In genomic region chr19:44905437-44906160, GRCh38 we compare ENCODE assay signal across 8 cellular contexts. TPM values are rescaled to one million over a fixed set of nuclear protein-coding genes. Genes with fewer than 3 reads are reported as not detected.
A peak's percentile ranks its signal among the peaks of the same experiment; 100 is the strongest.
DNase-seq lines count a peak whose midpoint lies in the region; ATAC-seq lines count a peak whose summit lies in the region.

APOE (plus strand) TSS chr19:44905796; CDS start chr19:44906625, 829 bp downstream.

- peak; percentile 21 for ATAC-seq in stimulated activated naive CD8-positive, alpha-beta T cell treated with anti-CD3 and anti-CD28 coated beads, Interleukin-15, amount 100 ng/mL, for 72 hours
- ATAC-seq in stimulated activated naive CD8-positive, alpha-beta T cell treated with anti-CD3 and anti-CD28 coated beads, Interleukin-15, Interleukin-2, amounts not matched to agents 100 U/mL and 50 U/mL, for 24 hours = no peak
- no peak for ATAC-seq in aorta (ENCODE audit: low FRiP score)

- H3K9me3 Mint-ChIP-seq in stimulated activated naive CD8-positive, alpha-beta T cell treated with anti-CD3 and anti-CD28 coated beads, Interleukin-15, amount 100 ng/mL, for 72 hours = no peaks in the 10 kb centered on the region

- WGBS in aorta, 2 donors = 1 to 2% methylated on average over 20 of the region's 20 CpGs

- H3K4me3 Mint-ChIP-seq in stimulated activated naive CD8-positive, alpha-beta T cell treated with anti-CD3 and anti-CD28 coated beads, Interleukin-15, amount 100 ng/mL, for 72 hours = peak within 1 kb of the TSS; percentile 52 to 78

- H3K27ac ChIP-seq in aorta (ENCODE audit: low read depth in 1 of 2, low read length in 2 of 2) = no peak within 1 kb of the TSS

- H3K9me3 ChIP-seq in aorta (ENCODE audit: control insufficient read depth, low read length) = no peaks in the 10 kb centered on the region

- H3K27me3 ChIP-seq in aorta (ENCODE audit: control insufficient read depth in 1 of 2, insufficient read depth in 2 of 2, low read length in 1 of 2) = no peaks in the 10 kb centered on the region

- no peak for DNase-seq in stimulated activated naive CD8-positive, alpha-beta T cell treated with anti-CD3 and anti-CD28 coated beads, Interleukin-15, amount 100 ng/mL, for 72 hours
- DNase-seq in stimulated activated naive CD8-positive, alpha-beta T cell treated with anti-CD3 and anti-CD28 coated beads, Interleukin-15, Interleukin-2, amounts not matched to agents 100 U/mL and 50 U/mL, for 24 hours = no peak
- peak; percentile 87 for DNase-seq in epidermal melanocyte (ENCODE audit: insufficient read length, low spot score)
- DNase-seq in midbrain (lab: John Stamatoyannopoulos, UW) = peak; percentile 65
- DNase-seq in aorta = no peak
- DNase-seq in activated CD4-positive, alpha-beta T cell treated with anti-CD3 and anti-CD28 coated beads, Interleukin-2, amount 50 U/mL, for 1 hour = no peak
- no peak for DNase-seq in T1000 (lab: John Stamatoyannopoulos, UW)
- DNase-seq in activated naive CD4-positive, alpha-beta T cell treated with Interleukin-2 at 50 U/mL for 16 hours = no peak

- no peak within 1 kb of the TSS for H3K4me3 ChIP-seq in aorta (ENCODE audit: low read length in 2 of 2)

- H3K27ac Mint-ChIP-seq in stimulated activated naive CD8-positive, alpha-beta T cell treated with anti-CD3 and anti-CD28 coated beads, Interleukin-15, amount 100 ng/mL, for 72 hours = no peak within 1 kb of the TSS

- intact Hi-C loops in aorta (cut with DNase I) = loop anchor here (2.0 to 10.0 kb wide), 2 partner anchors 45 to 429 kb away; no protein-coding TSS in a partner anchor

- peaks cover 49% of the 10 kb centered on the region for H3K27me3 Mint-ChIP-seq in stimulated activated naive CD8-positive, alpha-beta T cell treated with anti-CD3 and anti-CD28 coated beads, Interleukin-15, amount 100 ng/mL, for 72 hours

- H3K4me1 Mint-ChIP-seq in stimulated activated naive CD8-positive, alpha-beta T cell treated with anti-CD3 and anti-CD28 coated beads, Interleukin-15, amount 100 ng/mL, for 72 hours = peaks cover 22% of the 10 kb centered on the region

- no peaks in the 10 kb centered on the region for H3K4me1 ChIP-seq in aorta (ENCODE audit: control insufficient read depth in 1 of 2, insufficient read depth in 2 of 2, low read length in 2 of 2)

- no peaks in the 10 kb centered on the region for H3K36me3 ChIP-seq in aorta (ENCODE audit: control insufficient read depth in 1 of 2, insufficient read depth in 2 of 2, low read length in 1 of 2)

RNA-seq across cellular contexts. Expression of gene APOE, which starts in this region (rescaled TPM):
- 100 to 1,000 TPM in 1 of 2 donors, 10 to 100 TPM in 1; 96.1 to 105 TPM for total RNA-seq in aorta
- polyA plus RNA-seq in aorta = 100 to 1,000 TPM; 207 to 455 TPM

Comparison
In these comparisons a context has a peak if more than half of its experiments do, and no peak if none do; other contexts are left out.
1. DNase-seq: peak in epidermal melanocyte (single experiment) and midbrain (single experiment); none in stimulated activated naive CD8-positive, alpha-beta T cell treated with anti-CD3 and anti-CD28 coated beads, Interleukin-15, amount 100 ng/mL, for 72 hours (0 of 2), stimulated activated naive CD8-positive, alpha-beta T cell treated with anti-CD3 and anti-CD28 coated beads, Interleukin-15, Interleukin-2, amounts not matched to agents 100 U/mL and 50 U/mL, for 24 hours (single experiment), aorta (0 of 2), activated CD4-positive, alpha-beta T cell treated with anti-CD3 and anti-CD28 coated beads, Interleukin-2, amount 50 U/mL, for 1 hour (single experiment), T1000 (single experiment) and activated naive CD4-positive, alpha-beta T cell treated with Interleukin-2 at 50 U/mL for 16 hours (single experiment).